ENCODE assay signal across 14 cellular contexts in the genomic region with DNA sequence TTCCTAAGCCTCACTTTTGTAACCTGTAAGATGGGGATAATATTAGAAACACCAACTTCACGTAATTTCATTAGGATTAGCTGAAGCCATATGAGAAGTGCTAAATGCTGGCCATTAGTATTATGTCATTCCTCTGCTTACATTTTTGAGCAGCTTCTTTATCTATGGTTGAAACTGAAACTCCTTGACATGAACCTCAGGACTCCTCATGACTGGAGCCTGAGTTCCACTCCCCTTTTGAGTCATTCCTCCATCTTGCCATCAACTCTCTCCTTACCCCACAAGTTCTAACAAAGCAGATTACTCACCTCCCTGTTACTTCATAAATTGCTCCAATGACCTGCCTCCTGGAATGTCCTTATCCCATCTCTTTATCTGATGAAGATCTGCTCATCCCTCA.
DNase-seq lines count a peak whose midpoint lies in the region; ATAC-seq, FAIRE-seq and TF ChIP-seq lines count a peak whose summit lies in the region.
"Had no signal": no experiment of that assay in that cellular context is flagged by ENCODE, and none has a peak within 500 bp of the region (broad histone marks: within the 10 kb centered on the region; RNA-seq: fewer than 3 reads in every experiment).

No MANE protein-coding gene starts in this region.

- ATAC-seq in GM18499 (IDR thresholded peaks at IDR 0.05; ENCODE audit: insufficient read depth, unreplicated experiment) (peak; percentile 94), GM21526 (IDR thresholded peaks at IDR 0.05; ENCODE audit: low FRiP score, unreplicated experiment) (peak; percentile 80), HG03175 (IDR thresholded peaks at IDR 0.05; ENCODE audit: unreplicated experiment) (peak; percentile 70)

- H3K36me3 ChIP-seq in bronchial epithelial cell (ENCODE audit: control insufficient read depth, insufficient read depth, low read length) (no peaks in the 10 kb centered on the region), sigmoid colon (no peaks in the 10 kb centered on the region)
- H3K36me3 ChIP-seq: BLaER1 treated with 17β-estradiol and CSF1 and Interleukin-3, amounts not matched to agents 10 nM and 100 nM; thoracic aorta had no signal

- 72 to 83% methylated on average over 1 of the region's 1 CpG for WGBS in sigmoid colon, 2 donors

- no peak for TF ChIP-seq POLR2A in sigmoid colon (IDR thresholded peaks at IDR 0.05)

- TF ChIP-seq EP300 in sigmoid colon (IDR thresholded peaks at IDR 0.05) = no peak

- H3K27me3 ChIP-seq in bronchial epithelial cell (ENCODE audit: control insufficient read depth, insufficient read depth, low read length) (no peaks in the 10 kb centered on the region), sigmoid colon (no peaks in the 10 kb centered on the region)
- H3K27me3 ChIP-seq: BLaER1 treated with 17β-estradiol and CSF1 and Interleukin-3, amounts not matched to agents 10 nM and 100 nM had no signal

- H3K4me3 ChIP-seq in bronchial epithelial cell (ENCODE audit: low read depth, low read length) (no peak overlapping the region), sigmoid colon (no peak overlapping the region)
- H3K4me3 ChIP-seq: BLaER1 treated with 17β-estradiol and CSF1 and Interleukin-3, amounts not matched to agents 10 nM and 100 nM; thoracic aorta had no signal

- intact Hi-C loops in sigmoid colon (cut with DNase I) = no loop called here

- no peaks in the 10 kb centered on the region for H3K4me1 ChIP-seq in sigmoid colon
- H3K4me1 ChIP-seq: BLaER1 treated with 17β-estradiol and CSF1 and Interleukin-3, amounts not matched to agents 10 nM and 100 nM had no signal

- H3K9me3 ChIP-seq in sigmoid colon = no peaks in the 10 kb centered on the region
- H3K9me3 ChIP-seq: thoracic aorta had no signal

- peak; percentile 85 for DNase-seq in bronchial epithelial cell (ENCODE audit: low read depth)
- DNase-seq in hypothalamus (lab: John Stamatoyannopoulos, UW) = no peak
- DNase-seq in NCI-H1417 treated with DMSO at 0.1 percent for 48 hours (lab: John Stamatoyannopoulos, UW) = no peak
- DNase-seq in sigmoid colon = no peak
- DNase-seq in NCI-H524 (lab: John Stamatoyannopoulos, UW) = no peak
- DNase-seq: activated CD4-positive, CD25-positive, alpha-beta regulatory T cell; NCI-H1105; stimulated activated CD4-positive, alpha-beta T cell treated with anti-CD3 and anti-CD28 coated beads, Interleukin-2, amount 100 ng/mL, for 24 hours had no signal

- FAIRE-seq in bronchial epithelial cell (lab: Jason Lieb, UNC) = peak; percentile 23
- FAIRE-seq: endometrium had no signal

- TF ChIP-seq CTCF in bronchial epithelial cell (IDR thresholded peaks at IDR 0.05; ENCODE audit: insufficient read depth, low read length, severe bottlenecking) (no peak), sigmoid colon (IDR thresholded peaks at IDR 0.05) (no peak)

- H3K27ac ChIP-seq in sigmoid colon = no peak overlapping the region
- H3K27ac ChIP-seq: BLaER1 treated with 17β-estradiol and CSF1 and Interleukin-3, amounts not matched to agents 10 nM and 100 nM; thoracic aorta had no signal
